22 cellular contexts compared by ENCODE assay signal in the genomic region with DNA sequence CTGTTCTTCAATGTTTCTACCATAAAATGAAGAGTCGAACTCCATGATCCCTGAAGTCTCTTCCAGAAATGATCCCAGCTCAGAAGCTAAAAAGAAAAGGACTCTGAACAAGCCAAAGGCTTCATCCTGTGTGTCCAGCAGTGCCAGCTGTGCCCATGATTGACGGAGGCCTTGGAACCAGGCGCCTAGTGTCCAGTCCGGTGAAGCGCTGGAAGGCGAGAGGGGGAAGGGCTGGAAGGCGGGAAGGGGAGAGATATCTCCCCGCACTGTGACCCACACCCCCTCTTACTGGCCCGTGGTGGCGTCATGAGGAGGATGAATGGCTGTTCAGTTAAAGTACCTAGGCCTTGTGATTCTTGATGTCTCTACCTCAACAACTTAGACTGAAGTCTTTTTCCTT.
"Had no signal": no experiment of that assay in that cellular context is flagged by ENCODE, and none has a peak within 500 bp of the region (broad histone marks: within the 10 kb centered on the region; RNA-seq: fewer than 3 reads in every experiment).

No MANE protein-coding gene starts in this region.

- ATAC-seq: foreskin keratinocyte; heart left ventricle; left lobe of liver; mucosa of descending colon; naive thymus-derived CD8-positive, alpha-beta T cell; right cardiac atrium had no signal

- H3K36me3 Mint-ChIP-seq: naive thymus-derived CD8-positive, alpha-beta T cell had no signal

- H3K4me1 ChIP-seq: colonic mucosa, foreskin keratinocyte, heart left ventricle, transverse colon had no signal

- H3K27ac ChIP-seq: colonic mucosa, foreskin keratinocyte, heart left ventricle, ovary, thoracic aorta, transverse colon had no signal

- H3K27me3 ChIP-seq: colonic mucosa, ovary had no signal

- FAIRE-seq: endothelial cell of umbilical vein, islet of Langerhans, small intestine had no signal

- H3K9me3 Mint-ChIP-seq: endodermal cell; naive thymus-derived CD8-positive, alpha-beta T cell had no signal

- H3K4me3 Mint-ChIP-seq: endodermal cell; naive thymus-derived CD8-positive, alpha-beta T cell had no signal

- H3K4me1 Mint-ChIP-seq: endodermal cell had no signal

- H3K9me3 ChIP-seq: colonic mucosa, heart left ventricle, mucosa of descending colon, ovary, thoracic aorta, transverse colon had no signal

- H3K36me3 ChIP-seq: colonic mucosa, heart left ventricle, ovary, thoracic aorta, transverse colon had no signal

- DNase-seq: colonic mucosa; dermis blood vessel endothelial cell; effector CD4-positive, alpha-beta T cell; endodermal cell; erythroblast; foreskin keratinocyte; heart left ventricle; kidney glomerular epithelial cell; mammary epithelial cell; mucosa of descending colon; naive thymus-derived CD8-positive, alpha-beta T cell; ovary; right cardiac atrium; small intestine; stimulated activated CD4-positive, alpha-beta T cell treated with anti-CD3 and anti-CD28 coated beads, Interleukin-12 subunit alpha, Interleukin-12 subunit beta, amount 100 ng/mL, for 4 hours; stimulated activated naive CD4-positive, alpha-beta T cell treated with Interleukin-2 at 50 U/mL for 16 hours; transverse colon had no signal

- H3K4me3 ChIP-seq: colonic mucosa, heart left ventricle, mucosa of descending colon, ovary, thoracic aorta, transverse colon had no signal

- H3K27ac Mint-ChIP-seq: endodermal cell; naive thymus-derived CD8-positive, alpha-beta T cell; progenitor cell of endocrine pancreas had no signal
